In genomic region chr2:218615868-218616315, GRCh38 we compare ENCODE assay signal across 20 cellular contexts.
"Had no signal": no experiment of that assay in that cellular context is flagged by ENCODE, and none has a peak within 500 bp of the region (broad histone marks: within the 10 kb centered on the region; RNA-seq: fewer than 3 reads in every experiment).

No MANE protein-coding gene starts in this region.

- H3K27me3 ChIP-seq: body of pancreas, dorsolateral prefrontal cortex, heart right ventricle, testis, upper lobe of left lung had no signal

- H3K9me3 ChIP-seq: body of pancreas, heart right ventricle, lower lobe of right lung, testis, upper lobe of left lung had no signal

- H3K27ac ChIP-seq: body of pancreas, dorsolateral prefrontal cortex, heart right ventricle, lower lobe of right lung, testis, upper lobe of left lung had no signal

- H3K4me2 ChIP-seq: smooth muscle cell had no signal

- H3K27me3 Mint-ChIP-seq: activated T-cell treated with anti-CD3 and anti-CD28 coated beads, Interleukin-2, amount 50 U/mL, for 24 hours; stimulated activated naive CD8-positive, alpha-beta T cell treated with anti-CD3 and anti-CD28 coated beads, Interleukin-15, amount 100 ng/mL, for 72 hours had no signal

- H3K4me1 ChIP-seq: body of pancreas, heart right ventricle, lower lobe of right lung, testis, upper lobe of left lung had no signal

- H3K36me3 Mint-ChIP-seq: immature natural killer cell had no signal

- H3K27ac Mint-ChIP-seq: activated CD4-positive, alpha-beta T cell treated with anti-CD3 and anti-CD28 coated beads, Interleukin-2, amount 10 ng/mL, durations not matched to agents 24 days and 14 days; activated CD8-positive, alpha-beta T cell treated with anti-CD3 and anti-CD28 coated beads, Interleukin-2, amount 10 ng/mL, durations not matched to agents 7 days and 5 days; activated T-cell treated with anti-CD3 and anti-CD28 coated beads, Interleukin-2, amount 50 U/mL, for 24 hours; activated T-helper 2 cell treated with anti-CD3 and anti-CD28 coated beads, Interferon-gamma antibody, Interleukin-2, Interleukin-4, amounts not matched to agents 10 μg/mL and 5 μg/mL and 100 μg/mL, durations not matched to agents 14 hours and 24 hours and 36 hours; immature natural killer cell; nephron; stimulated activated naive CD8-positive, alpha-beta T cell treated with anti-CD3 and anti-CD28 coated beads, Interleukin-15, amount 100 ng/mL, for 72 hours had no signal

- H3K4me1 Mint-ChIP-seq: activated CD4-positive, alpha-beta T cell treated with anti-CD3 and anti-CD28 coated beads, Interleukin-2, amount 10 ng/mL, durations not matched to agents 24 days and 14 days; immature natural killer cell; nephron; stimulated activated naive CD8-positive, alpha-beta T cell treated with anti-CD3 and anti-CD28 coated beads, Interleukin-15, amount 100 ng/mL, for 72 hours had no signal

- ATAC-seq: activated CD8-positive, alpha-beta T cell treated with anti-CD3 and anti-CD28 coated beads, Interleukin-2, amount 10 ng/mL, durations not matched to agents 7 days and 5 days; body of pancreas; heart right ventricle; lower lobe of right lung; stimulated activated naive CD8-positive, alpha-beta T cell treated with anti-CD3 and anti-CD28 coated beads, Interleukin-15, amount 100 ng/mL, for 72 hours had no signal

- H3K36me3 ChIP-seq: heart right ventricle, lower lobe of right lung, upper lobe of left lung had no signal

- H3K9me3 Mint-ChIP-seq: activated CD4-positive, alpha-beta T cell treated with anti-CD3 and anti-CD28 coated beads, Interleukin-2, amount 10 ng/mL, durations not matched to agents 24 days and 14 days; activated T-cell treated with anti-CD3 and anti-CD28 coated beads, Interleukin-2, amount 50 U/mL, for 24 hours; activated T-helper 2 cell treated with anti-CD3 and anti-CD28 coated beads, Interferon-gamma antibody, Interleukin-2, Interleukin-4, amounts not matched to agents 10 μg/mL and 5 μg/mL and 100 μg/mL, durations not matched to agents 14 hours and 24 hours and 36 hours; immature natural killer cell; nephron; stimulated activated naive CD8-positive, alpha-beta T cell treated with anti-CD3 and anti-CD28 coated beads, Interleukin-15, amount 100 ng/mL, for 72 hours had no signal

- H3K4me3 Mint-ChIP-seq: activated CD4-positive, alpha-beta T cell treated with anti-CD3 and anti-CD28 coated beads, Interleukin-2, amount 10 ng/mL, durations not matched to agents 24 days and 14 days; activated CD8-positive, alpha-beta T cell treated with anti-CD3 and anti-CD28 coated beads, Interleukin-2, amount 10 ng/mL, durations not matched to agents 7 days and 5 days; activated T-cell treated with anti-CD3 and anti-CD28 coated beads, Interleukin-2, amount 50 U/mL, for 24 hours; immature natural killer cell; nephron; stimulated activated naive CD8-positive, alpha-beta T cell treated with anti-CD3 and anti-CD28 coated beads, Interleukin-15, amount 100 ng/mL, for 72 hours had no signal

- DNase-seq: activated CD4-positive, alpha-beta T cell treated with anti-CD3 and anti-CD28 coated beads, Interleukin-2, amount 10 ng/mL, durations not matched to agents 24 days and 14 days; activated CD8-positive, alpha-beta T cell treated with anti-CD3 and anti-CD28 coated beads, Interleukin-2, amount 10 ng/mL, durations not matched to agents 7 days and 5 days; activated naive CD4-positive, alpha-beta T cell treated with Interleukin-2 at 50 U/mL for 16 hours; activated T-cell treated with anti-CD3 and anti-CD28 coated beads, Interleukin-2, amount 50 U/mL, for 24 hours; body of pancreas; caudate nucleus; dorsolateral prefrontal cortex; heart right ventricle; immature natural killer cell; lower lobe of right lung; nucleus accumbens; right cardiac atrium; stimulated activated CD4-positive, alpha-beta T cell treated with anti-CD3 and anti-CD28 coated beads, Interleukin-4, amount 100 ng/mL, for 1 hour; stimulated activated naive CD8-positive, alpha-beta T cell treated with anti-CD3 and anti-CD28 coated beads, Interleukin-15, amount 100 ng/mL, for 72 hours; T1000; testis; upper lobe of left lung had no signal

- H3K4me3 ChIP-seq: body of pancreas, dorsolateral prefrontal cortex, heart right ventricle, lower lobe of right lung, smooth muscle cell, testis, upper lobe of left lung had no signal
